In genomic region chr6:44310241-44310640, GRCh38 we compare ENCODE assay signal across 31 cellular contexts. TPM values are rescaled to one million over a fixed set of nuclear protein-coding genes. Genes with fewer than 3 reads are reported as not detected.
"Had no signal": no experiment of that assay in that cellular context is flagged by ENCODE, and none has a peak within 500 bp of the region (broad histone marks: within the 10 kb centered on the region; RNA-seq: fewer than 3 reads in every experiment).

No MANE protein-coding gene starts in this region.

- H2AFZ ChIP-seq: hepatocyte, parathyroid adenoma had no signal

- H3K9me3 Mint-ChIP-seq: activated naive CD4-positive, alpha-beta T cell treated with anti-CD3 and anti-CD28 coated beads, Interleukin-2, amount 10 ng/mL, durations not matched to agents 7 days and 5 days; immature natural killer cell; mesothelial cell of epicardium; nephron progenitor cell; stimulated activated memory B cell treated with anti-CD40 and anti-IgM and Interleukin-4, amounts not matched to agents 10 μg/mL and 1 μg/mL and 100 μg/mL, for 72 hours had no signal

- DNase-seq: activated CD4-positive, CD25-positive, alpha-beta regulatory T cell treated with anti-CD3 and anti-CD28 coated beads, Interleukin-2, amount 50 U/mL, for 72 hours; activated CD8-positive, alpha-beta memory T cell treated with anti-CD3 and anti-CD28 coated beads for 24 hours; activated CD8-positive, alpha-beta memory T cell treated with anti-CD3 and anti-CD28 coated beads, Interleukin-2, amount 50 U/mL, for 4 hours; activated effector memory CD4-positive, alpha-beta T cell treated with anti-CD3 and anti-CD28 coated beads, Interleukin-2, amount 50 U/mL, for 16 hours; activated naive CD4-positive, alpha-beta T cell treated with anti-CD3 and anti-CD28 coated beads, Interleukin-2, amount 10 ng/mL, durations not matched to agents 7 days and 5 days; anterior cingulate cortex; brain microvascular endothelial cell; central memory CD4-positive, alpha-beta T cell; effector memory CD4-positive, alpha-beta T cell; foreskin melanocyte; immature natural killer cell; nephron progenitor cell; nucleus accumbens; right lobe of liver; stomach; transverse colon; uterus had no signal

- FAIRE-seq: colon, endothelial cell of umbilical vein had no signal

- H3K4me3 ChIP-seq: hepatocyte, lung, right lobe of liver, skin epidermis, stomach, transverse colon, uterus had no signal

- H3K9me3 ChIP-seq: right lobe of liver, stomach, transverse colon, uterus had no signal

- H3K4me1 ChIP-seq: parathyroid adenoma had no signal

- H3K27ac Mint-ChIP-seq: activated naive CD4-positive, alpha-beta T cell treated with anti-CD3 and anti-CD28 coated beads, Interleukin-2, amount 10 ng/mL, durations not matched to agents 7 days and 5 days; mesothelial cell of epicardium; nephron progenitor cell; stimulated activated memory B cell treated with anti-CD40 and anti-IgM and Interleukin-4, amounts not matched to agents 10 μg/mL and 1 μg/mL and 100 μg/mL, for 72 hours had no signal

- H3K36me3 ChIP-seq: uterus had no signal

- H3K4me2 ChIP-seq: hepatocyte had no signal

- H3K27ac ChIP-seq: brain microvascular endothelial cell, hepatocyte, parathyroid adenoma, right lobe of liver, skin epidermis, stomach, uterus had no signal

- H3K9ac ChIP-seq: parathyroid adenoma had no signal

- H3K27me3 Mint-ChIP-seq: activated naive CD4-positive, alpha-beta T cell treated with anti-CD3 and anti-CD28 coated beads, Interleukin-2, amount 10 ng/mL, durations not matched to agents 7 days and 5 days; stimulated activated memory B cell treated with anti-CD40 and anti-IgM and Interleukin-4, amounts not matched to agents 10 μg/mL and 1 μg/mL and 100 μg/mL, for 72 hours had no signal

- H3K27me3 ChIP-seq: brain microvascular endothelial cell, hepatocyte, right lobe of liver, stomach, transverse colon, uterus had no signal

- H3K4me3 Mint-ChIP-seq: activated naive CD4-positive, alpha-beta T cell treated with anti-CD3 and anti-CD28 coated beads, Interleukin-2, amount 10 ng/mL, durations not matched to agents 7 days and 5 days; nephron progenitor cell; stimulated activated memory B cell treated with anti-CD40 and anti-IgM and Interleukin-4, amounts not matched to agents 10 μg/mL and 1 μg/mL and 100 μg/mL, for 72 hours had no signal

- ATAC-seq: esophagus mucosa; left lobe of liver; right lobe of liver; stimulated activated memory B cell treated with anti-CD40 and anti-IgM and Interleukin-4, amounts not matched to agents 10 μg/mL and 1 μg/mL and 100 μg/mL, for 72 hours had no signal

RNA-seq across cellular contexts. Expression of gene SPATS1, which starts 32.2 kb away (rescaled TPM):
- total RNA-seq: dermis microvascular lymphatic vessel endothelial cell; endothelial cell of umbilical vein; esophagus mucosa; hepatocyte; kidney epithelial cell; left lobe of liver; mesothelial cell of epicardium; right lobe of liver; stomach; T-helper 2 cell treated with Interferon-gamma antibody and Interleukin-4, amounts not matched to agents 100 ng/mL and 5 ng/mL, for 36 hours; temporal lobe; transverse colon had no signal
- polyA plus RNA-seq: endothelial cell of umbilical vein, hepatocyte, immature natural killer cell, stomach had no signal

RNA-seq across cellular contexts. Expression of gene TMEM151B, which starts 40.0 kb away (rescaled TPM):
- total RNA-seq: dermis microvascular lymphatic vessel endothelial cell; esophagus mucosa; left lobe of liver; right lobe of liver; T-helper 2 cell treated with Interferon-gamma antibody and Interleukin-4, amounts not matched to agents 100 ng/mL and 5 ng/mL, for 36 hours had no signal
- polyA plus RNA-seq: immature natural killer cell had no signal
